ENCODE assay signal across 1 cellular context in the genomic region with DNA sequence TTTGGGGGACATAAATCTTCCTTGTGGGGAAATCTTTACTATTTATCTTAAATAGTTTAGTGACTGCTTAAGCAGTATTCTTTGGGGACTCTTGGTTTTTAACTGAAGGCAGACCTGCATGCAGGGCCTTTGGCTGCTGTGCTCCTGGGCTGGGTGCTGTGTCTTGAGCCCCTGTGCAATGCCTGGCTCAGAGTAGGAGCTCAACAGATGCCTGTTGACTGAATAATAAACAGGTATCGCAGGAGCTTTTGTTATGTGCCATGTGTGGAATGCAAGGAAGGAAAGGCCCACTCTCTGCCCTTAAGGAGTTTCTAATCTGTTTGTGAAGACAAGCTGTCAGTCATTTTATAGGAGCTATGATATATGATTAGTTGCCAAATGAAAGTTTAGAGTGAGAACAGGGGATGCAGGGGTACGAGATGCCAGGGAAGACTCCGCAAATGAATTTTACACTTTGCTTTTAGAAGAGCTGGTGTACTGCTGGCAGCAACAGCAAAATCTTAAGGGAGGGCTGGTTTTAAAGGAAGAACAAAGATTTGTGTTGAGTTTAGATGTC.
TF ChIP-seq lines count a peak whose summit lies in the region.

No MANE protein-coding gene starts in this region.

TF ChIP-seq in WTC11, 78 proteins besides CTCF, POLR2A, EP300 and RAD21 (continued from another document):
- TF ChIP-seq, protein P1, sequence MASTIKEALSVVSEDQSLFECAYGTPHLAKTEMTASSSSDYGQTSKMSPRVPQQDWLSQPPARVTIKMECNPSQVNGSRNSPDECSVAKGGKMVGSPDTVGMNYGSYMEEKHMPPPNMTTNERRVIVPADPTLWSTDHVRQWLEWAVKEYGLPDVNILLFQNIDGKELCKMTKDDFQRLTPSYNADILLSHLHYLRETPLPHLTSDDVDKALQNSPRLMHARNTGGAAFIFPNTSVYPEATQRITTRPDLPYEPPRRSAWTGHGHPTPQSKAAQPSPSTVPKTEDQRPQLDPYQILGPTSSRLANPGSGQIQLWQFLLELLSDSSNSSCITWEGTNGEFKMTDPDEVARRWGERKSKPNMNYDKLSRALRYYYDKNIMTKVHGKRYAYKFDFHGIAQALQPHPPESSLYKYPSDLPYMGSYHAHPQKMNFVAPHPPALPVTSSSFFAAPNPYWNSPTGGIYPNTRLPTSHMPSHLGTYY (CRISPR knock-in tag; IDR thresholded peaks at IDR 0.05), result no peak
- TF ChIP-seq, protein P2, sequence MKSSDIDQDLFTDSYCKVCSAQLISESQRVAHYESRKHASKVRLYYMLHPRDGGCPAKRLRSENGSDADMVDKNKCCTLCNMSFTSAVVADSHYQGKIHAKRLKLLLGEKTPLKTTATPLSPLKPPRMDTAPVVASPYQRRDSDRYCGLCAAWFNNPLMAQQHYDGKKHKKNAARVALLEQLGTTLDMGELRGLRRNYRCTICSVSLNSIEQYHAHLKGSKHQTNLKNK (CRISPR knock-in tag; IDR thresholded peaks at IDR 0.05), result no peak
- TF ChIP-seq GRHL2 (CRISPR knock-in tag; IDR thresholded peaks at IDR 0.05; ENCODE audit: insufficient replicate concordance, severe bottlenecking) (no peak), JUN (CRISPR knock-in tag; IDR thresholded peaks at IDR 0.05) (no peak), TEAD4 (CRISPR knock-in tag; IDR thresholded peaks at IDR 0.05) (no peak), ZNF138 (CRISPR knock-in tag; conservative IDR thresholded peaks at IDR 0.05) (no peak), ZNF423 (CRISPR knock-in tag; IDR thresholded peaks at IDR 0.05) (no peak), ZBTB21 (CRISPR knock-in tag; IDR thresholded peaks at IDR 0.05; ENCODE audit: borderline replicate concordance) (no peak)
- TF ChIP-seq, protein P3, sequence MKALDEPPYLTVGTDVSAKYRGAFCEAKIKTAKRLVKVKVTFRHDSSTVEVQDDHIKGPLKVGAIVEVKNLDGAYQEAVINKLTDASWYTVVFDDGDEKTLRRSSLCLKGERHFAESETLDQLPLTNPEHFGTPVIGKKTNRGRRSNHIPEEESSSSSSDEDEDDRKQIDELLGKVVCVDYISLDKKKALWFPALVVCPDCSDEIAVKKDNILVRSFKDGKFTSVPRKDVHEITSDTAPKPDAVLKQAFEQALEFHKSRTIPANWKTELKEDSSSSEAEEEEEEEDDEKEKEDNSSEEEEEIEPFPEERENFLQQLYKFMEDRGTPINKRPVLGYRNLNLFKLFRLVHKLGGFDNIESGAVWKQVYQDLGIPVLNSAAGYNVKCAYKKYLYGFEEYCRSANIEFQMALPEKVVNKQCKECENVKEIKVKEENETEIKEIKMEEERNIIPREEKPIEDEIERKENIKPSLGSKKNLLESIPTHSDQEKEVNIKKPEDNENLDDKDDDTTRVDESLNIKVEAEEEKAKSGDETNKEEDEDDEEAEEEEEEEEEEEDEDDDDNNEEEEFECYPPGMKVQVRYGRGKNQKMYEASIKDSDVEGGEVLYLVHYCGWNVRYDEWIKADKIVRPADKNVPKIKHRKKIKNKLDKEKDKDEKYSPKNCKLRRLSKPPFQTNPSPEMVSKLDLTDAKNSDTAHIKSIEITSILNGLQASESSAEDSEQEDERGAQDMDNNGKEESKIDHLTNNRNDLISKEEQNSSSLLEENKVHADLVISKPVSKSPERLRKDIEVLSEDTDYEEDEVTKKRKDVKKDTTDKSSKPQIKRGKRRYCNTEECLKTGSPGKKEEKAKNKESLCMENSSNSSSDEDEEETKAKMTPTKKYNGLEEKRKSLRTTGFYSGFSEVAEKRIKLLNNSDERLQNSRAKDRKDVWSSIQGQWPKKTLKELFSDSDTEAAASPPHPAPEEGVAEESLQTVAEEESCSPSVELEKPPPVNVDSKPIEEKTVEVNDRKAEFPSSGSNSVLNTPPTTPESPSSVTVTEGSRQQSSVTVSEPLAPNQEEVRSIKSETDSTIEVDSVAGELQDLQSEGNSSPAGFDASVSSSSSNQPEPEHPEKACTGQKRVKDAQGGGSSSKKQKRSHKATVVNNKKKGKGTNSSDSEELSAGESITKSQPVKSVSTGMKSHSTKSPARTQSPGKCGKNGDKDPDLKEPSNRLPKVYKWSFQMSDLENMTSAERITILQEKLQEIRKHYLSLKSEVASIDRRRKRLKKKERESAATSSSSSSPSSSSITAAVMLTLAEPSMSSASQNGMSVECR (CRISPR knock-in tag; IDR thresholded peaks at IDR 0.05; ENCODE audit: borderline replicate concordance), result no peak
- TF ChIP-seq, protein P4, sequence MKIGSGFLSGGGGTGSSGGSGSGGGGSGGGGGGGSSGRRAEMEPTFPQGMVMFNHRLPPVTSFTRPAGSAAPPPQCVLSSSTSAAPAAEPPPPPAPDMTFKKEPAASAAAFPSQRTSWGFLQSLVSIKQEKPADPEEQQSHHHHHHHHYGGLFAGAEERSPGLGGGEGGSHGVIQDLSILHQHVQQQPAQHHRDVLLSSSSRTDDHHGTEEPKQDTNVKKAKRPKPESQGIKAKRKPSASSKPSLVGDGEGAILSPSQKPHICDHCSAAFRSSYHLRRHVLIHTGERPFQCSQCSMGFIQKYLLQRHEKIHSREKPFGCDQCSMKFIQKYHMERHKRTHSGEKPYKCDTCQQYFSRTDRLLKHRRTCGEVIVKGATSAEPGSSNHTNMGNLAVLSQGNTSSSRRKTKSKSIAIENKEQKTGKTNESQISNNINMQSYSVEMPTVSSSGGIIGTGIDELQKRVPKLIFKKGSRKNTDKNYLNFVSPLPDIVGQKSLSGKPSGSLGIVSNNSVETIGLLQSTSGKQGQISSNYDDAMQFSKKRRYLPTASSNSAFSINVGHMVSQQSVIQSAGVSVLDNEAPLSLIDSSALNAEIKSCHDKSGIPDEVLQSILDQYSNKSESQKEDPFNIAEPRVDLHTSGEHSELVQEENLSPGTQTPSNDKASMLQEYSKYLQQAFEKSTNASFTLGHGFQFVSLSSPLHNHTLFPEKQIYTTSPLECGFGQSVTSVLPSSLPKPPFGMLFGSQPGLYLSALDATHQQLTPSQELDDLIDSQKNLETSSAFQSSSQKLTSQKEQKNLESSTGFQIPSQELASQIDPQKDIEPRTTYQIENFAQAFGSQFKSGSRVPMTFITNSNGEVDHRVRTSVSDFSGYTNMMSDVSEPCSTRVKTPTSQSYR (CRISPR knock-in tag; IDR thresholded peaks at IDR 0.05), result no peak
- TF ChIP-seq, protein P5, sequence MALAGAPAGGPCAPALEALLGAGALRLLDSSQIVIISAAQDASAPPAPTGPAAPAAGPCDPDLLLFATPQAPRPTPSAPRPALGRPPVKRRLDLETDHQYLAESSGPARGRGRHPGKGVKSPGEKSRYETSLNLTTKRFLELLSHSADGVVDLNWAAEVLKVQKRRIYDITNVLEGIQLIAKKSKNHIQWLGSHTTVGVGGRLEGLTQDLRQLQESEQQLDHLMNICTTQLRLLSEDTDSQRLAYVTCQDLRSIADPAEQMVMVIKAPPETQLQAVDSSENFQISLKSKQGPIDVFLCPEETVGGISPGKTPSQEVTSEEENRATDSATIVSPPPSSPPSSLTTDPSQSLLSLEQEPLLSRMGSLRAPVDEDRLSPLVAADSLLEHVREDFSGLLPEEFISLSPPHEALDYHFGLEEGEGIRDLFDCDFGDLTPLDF (CRISPR knock-in tag; IDR thresholded peaks at IDR 0.05), result no peak
- TF ChIP-seq, protein P6, sequence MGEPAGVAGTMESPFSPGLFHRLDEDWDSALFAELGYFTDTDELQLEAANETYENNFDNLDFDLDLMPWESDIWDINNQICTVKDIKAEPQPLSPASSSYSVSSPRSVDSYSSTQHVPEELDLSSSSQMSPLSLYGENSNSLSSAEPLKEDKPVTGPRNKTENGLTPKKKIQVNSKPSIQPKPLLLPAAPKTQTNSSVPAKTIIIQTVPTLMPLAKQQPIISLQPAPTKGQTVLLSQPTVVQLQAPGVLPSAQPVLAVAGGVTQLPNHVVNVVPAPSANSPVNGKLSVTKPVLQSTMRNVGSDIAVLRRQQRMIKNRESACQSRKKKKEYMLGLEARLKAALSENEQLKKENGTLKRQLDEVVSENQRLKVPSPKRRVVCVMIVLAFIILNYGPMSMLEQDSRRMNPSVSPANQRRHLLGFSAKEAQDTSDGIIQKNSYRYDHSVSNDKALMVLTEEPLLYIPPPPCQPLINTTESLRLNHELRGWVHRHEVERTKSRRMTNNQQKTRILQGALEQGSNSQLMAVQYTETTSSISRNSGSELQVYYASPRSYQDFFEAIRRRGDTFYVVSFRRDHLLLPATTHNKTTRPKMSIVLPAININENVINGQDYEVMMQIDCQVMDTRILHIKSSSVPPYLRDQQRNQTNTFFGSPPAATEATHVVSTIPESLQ (CRISPR knock-in tag; IDR thresholded peaks at IDR 0.05), result no peak
